17 cellular contexts compared by ENCODE assay signal in genomic region chr1:71804140-71804539, GRCh38.
"Had no signal": no experiment of that assay in that cellular context is flagged by ENCODE, and none has a peak within 500 bp of the region (broad histone marks: within the 10 kb centered on the region; RNA-seq: fewer than 3 reads in every experiment).

No MANE protein-coding gene starts in this region.

- H3K9me3 ChIP-seq: ascending aorta, esophagus muscularis mucosa, thoracic aorta, upper lobe of left lung had no signal

- H3K4me3 Mint-ChIP-seq: activated naive CD4-positive, alpha-beta T cell treated with anti-CD3 and anti-CD28 coated beads, Interleukin-2, amount 50 U/mL, for 24 hours; activated T-cell treated with anti-CD3 and anti-CD28 coated beads, Interleukin-2, amount 50 U/mL, for 72 hours; central memory CD8-positive, alpha-beta T cell; natural killer cell treated with Interleukin-12 subunit alpha and Interleukin-12 subunit beta and Interleukin-15 and Interleukin-18, amount 100 ng/mL, for 72 hours; stimulated activated memory B cell treated with anti-CD40 and anti-IgM and Interleukin-4, amounts not matched to agents 10 μg/mL and 1 μg/mL and 100 μg/mL, for 72 hours had no signal

- DNase-seq: activated CD4-positive, alpha-beta T cell treated with anti-CD3 and anti-CD28 coated beads, Interleukin-2, amount 50 U/mL, for 4 hours; activated effector memory CD4-positive, alpha-beta T cell treated with anti-CD3 and anti-CD28 coated beads, Interleukin-2, amount 50 U/mL, for 16 hours; activated T-cell treated with anti-CD3 and anti-CD28 coated beads, Interleukin-2, amount 50 U/mL, for 72 hours; effector CD4-positive, alpha-beta T cell; stimulated activated CD4-positive, alpha-beta T cell treated with anti-CD3 and anti-CD28 coated beads, Interleukin-4, amount 100 ng/mL, for 24 hours; upper lobe of left lung had no signal

- H3K27me3 ChIP-seq: ascending aorta, esophagus muscularis mucosa, hepatocyte, upper lobe of left lung had no signal

- H3K4me1 ChIP-seq: ascending aorta, esophagus muscularis mucosa, parathyroid adenoma, upper lobe of left lung had no signal

- H2AFZ ChIP-seq: hepatocyte, parathyroid adenoma had no signal

- H3K4me2 ChIP-seq: hepatocyte, smooth muscle cell had no signal

- H3K79me2 ChIP-seq: hepatocyte, parathyroid adenoma had no signal

- H3K9me3 Mint-ChIP-seq: stimulated activated memory B cell treated with anti-CD40 and anti-IgM and Interleukin-4, amounts not matched to agents 10 μg/mL and 1 μg/mL and 100 μg/mL, for 72 hours had no signal

- H3K36me3 Mint-ChIP-seq: activated naive CD4-positive, alpha-beta T cell treated with anti-CD3 and anti-CD28 coated beads, Interleukin-2, amount 50 U/mL, for 24 hours; natural killer cell treated with Interleukin-12 subunit alpha and Interleukin-12 subunit beta and Interleukin-15 and Interleukin-18, amount 100 ng/mL, for 72 hours; stimulated activated memory B cell treated with anti-CD40 and anti-IgM and Interleukin-4, amounts not matched to agents 10 μg/mL and 1 μg/mL and 100 μg/mL, for 72 hours had no signal

- H3K27ac ChIP-seq: ascending aorta, esophagus muscularis mucosa, hepatocyte, parathyroid adenoma, thoracic aorta, upper lobe of left lung had no signal

- H3K27ac Mint-ChIP-seq: activated naive CD4-positive, alpha-beta T cell treated with anti-CD3 and anti-CD28 coated beads, Interleukin-2, amount 50 U/mL, for 24 hours; activated T-cell treated with anti-CD3 and anti-CD28 coated beads, Interleukin-2, amount 50 U/mL, for 72 hours; natural killer cell treated with Interleukin-12 subunit alpha and Interleukin-12 subunit beta and Interleukin-15 and Interleukin-18, amount 100 ng/mL, for 72 hours; stimulated activated memory B cell treated with anti-CD40 and anti-IgM and Interleukin-4, amounts not matched to agents 10 μg/mL and 1 μg/mL and 100 μg/mL, for 72 hours had no signal

- H3K36me3 ChIP-seq: ascending aorta, esophagus muscularis mucosa, thoracic aorta, upper lobe of left lung had no signal

- H3K4me1 Mint-ChIP-seq: activated naive CD4-positive, alpha-beta T cell treated with anti-CD3 and anti-CD28 coated beads, Interleukin-2, amount 50 U/mL, for 24 hours; central memory CD8-positive, alpha-beta T cell; stimulated activated memory B cell treated with anti-CD40 and anti-IgM and Interleukin-4, amounts not matched to agents 10 μg/mL and 1 μg/mL and 100 μg/mL, for 72 hours had no signal

- H3K4me3 ChIP-seq: ascending aorta, esophagus muscularis mucosa, hepatocyte, lung, smooth muscle cell, thoracic aorta, upper lobe of left lung had no signal

- H3K27me3 Mint-ChIP-seq: activated naive CD4-positive, alpha-beta T cell treated with anti-CD3 and anti-CD28 coated beads, Interleukin-2, amount 50 U/mL, for 24 hours; central memory CD8-positive, alpha-beta T cell; natural killer cell treated with Interleukin-12 subunit alpha and Interleukin-12 subunit beta and Interleukin-15 and Interleukin-18, amount 100 ng/mL, for 72 hours; stimulated activated memory B cell treated with anti-CD40 and anti-IgM and Interleukin-4, amounts not matched to agents 10 μg/mL and 1 μg/mL and 100 μg/mL, for 72 hours had no signal
